In genomic region chr5:56164371-56164770, GRCh38 we compare ENCODE assay signal across 1 cellular context.
TF ChIP-seq lines count a peak whose summit lies in the region.

No MANE protein-coding gene starts in this region.

TF ChIP-seq in GM23338, 12 proteins besides CTCF, POLR2A, EP300 and RAD21 (continued from another document):
- TF ChIP-seq REST (IDR thresholded peaks at IDR 0.05; ENCODE audit: unreplicated experiment) (no peak), JUNB (IDR thresholded peaks at IDR 0.05; ENCODE audit: unreplicated experiment) (no peak), NANOG (IDR thresholded peaks at IDR 0.05; ENCODE audit: borderline replicate concordance) (no peak), ZNF114 (CRISPR knock-in tag; IDR thresholded peaks at IDR 0.05) (no peak), ZNF331 (CRISPR knock-in tag; IDR thresholded peaks at IDR 0.05; ENCODE audit: low read depth) (no peak), ETS1 (IDR thresholded peaks at IDR 0.05) (no peak)
